In genomic region chr11:1504164-1504563, GRCh38 we compare ENCODE assay signal across 29 cellular contexts. TPM values are rescaled to one million over a fixed set of nuclear protein-coding genes. Genes with fewer than 3 reads are reported as not detected.
DNase-seq lines count a peak whose midpoint lies in the region; ATAC-seq and TF ChIP-seq lines count a peak whose summit lies in the region.
"Had no signal": no experiment of that assay in that cellular context is flagged by ENCODE, and none has a peak within 500 bp of the region (broad histone marks: within the 10 kb centered on the region; RNA-seq: fewer than 3 reads in every experiment).

No MANE protein-coding gene starts in this region.

- H3K27ac ChIP-seq in coronary artery (peak overlapping the region; percentile 44 to 93), osteoblast (ENCODE audit: low read depth, low read length) (no peak overlapping the region), transverse colon (peak overlapping the region in 3 of 4 donors; percentile 34 to 66 (median 44))
- H3K27ac ChIP-seq: 22Rv1, vagina, WERI-Rb-1 had no signal

- in situ Hi-C loops in transverse colon (cut with MboI; ENCODE audit: low pct_ligation_motif_present in 1 of 4, low pct_unique_long_range_greater_than_20kb in 1 of 4, low sequenced_read_pairs in 3 of 4), result loop anchor here in 3 of 4 donors (25.0 kb wide), 3 partner anchors 217 to 617 kb away; partner anchors contain the start of gene MUC5B (in 2 of the 3)

- no peak for TF ChIP-seq EP300 in transverse colon (IDR thresholded peaks at IDR 0.05; ENCODE audit: low read depth)

- intact Hi-C loops in Right ventricle myocardium inferior (cut with DNase I), result no loop called here
- intact Hi-C loops in cardiac septum (cut with DNase I), result no loop called here
- intact Hi-C loops in transverse colon (cut with DNase I; ENCODE audit: low total_unique reads), result no loop called here

- H3K27me3 ChIP-seq in osteoblast (ENCODE audit: insufficient read depth, low read length) (no peaks in the 10 kb centered on the region), transverse colon (no peaks in the 10 kb centered on the region)
- H3K27me3 ChIP-seq: adrenal gland, spleen, vagina had no signal

- H3K4me1 ChIP-seq in osteoblast (ENCODE audit: insufficient read depth, low read length) (peaks cover 6% of the 10 kb centered on the region), transverse colon (peaks cover 16 to 45% (median 27%) of the 10 kb centered on the region in 4 donors)

- no peak for TF ChIP-seq POLR2A in transverse colon (IDR thresholded peaks at IDR 0.05)

- no peak overlapping the region for H3K4me2 ChIP-seq in osteoblast (ENCODE audit: insufficient read depth, low read length)

- H3K9me3 ChIP-seq in osteoblast (ENCODE audit: low read depth, low read length) (no peaks in the 10 kb centered on the region), transverse colon (no peaks in the 10 kb centered on the region)
- H3K9me3 ChIP-seq: adrenal gland, spleen, vagina had no signal

- DNase-seq in Right ventricle myocardium inferior (ENCODE audit: missing footprints) (peak; percentile 60), cardiac septum (ENCODE audit: low spot score) (no peak), coronary artery (ENCODE audit: low spot score) (no peak), osteoblast (ENCODE audit: insufficient read length, low spot score, missing footprints) (peak; percentile 31), transverse colon (no peak), EL (no peak), NCI-H128 (lab: John Stamatoyannopoulos, UW; ENCODE audit: unreplicated experiment) (no peak)
- DNase-seq: activated CD4-positive, alpha-beta T cell treated with anti-CD3 and anti-CD28 coated beads for 48 hours; activated naive CD4-positive, alpha-beta T cell treated with Interleukin-2 at 50 U/mL for 16 hours; activated T-cell treated with anti-CD3 and anti-CD28 coated beads, Interleukin-2, amount 50 U/mL, for 48 hours; CD4-positive, alpha-beta T cell; dermis blood vessel endothelial cell; HFFc6; Kasumi-1; natural killer cell; NCI-H1048; NCI-H187 treated with DMSO at 0.1 percent for 48 hours; NCI-H2227 treated with DMSO at 0.1 percent for 48 hours; NCI-H526 treated with DMSO at 0.1 percent for 48 hours; SHP77 treated with DMSO at 0.1 percent for 48 hours; spleen; stimulated activated CD4-positive, alpha-beta T cell treated with anti-CD3 and anti-CD28 coated beads, Interleukin-2, amount 100 ng/mL, for 48 hours; WERI-Rb-1 had no signal

- no peak for ATAC-seq in Right ventricle myocardium inferior
- ATAC-seq in HG02981 (IDR thresholded peaks at IDR 0.05; ENCODE audit: unreplicated experiment), result no peak
- ATAC-seq: GM12878; natural killer cell; stimulated activated memory B cell treated with anti-CD40 and anti-IgM and Interleukin-4, amounts not matched to agents 10 μg/mL and 1 μg/mL and 100 μg/mL, for 72 hours had no signal

- H2AFZ ChIP-seq in osteoblast (ENCODE audit: low read length), result no peak overlapping the region

- H4K20me1 ChIP-seq in osteoblast (ENCODE audit: insufficient read depth, low read length), result peaks cover 85% of the 10 kb centered on the region

- peak overlapping the region; percentile 34 for H3K4me3 ChIP-seq in coronary artery
- no peak overlapping the region for H3K4me3 ChIP-seq in osteoblast (ENCODE audit: insufficient read depth, low read length)
- no peak overlapping the region for H3K4me3 ChIP-seq in transverse colon
- H3K4me3 ChIP-seq: adrenal gland, GM12878, spleen, vagina had no signal

- H3K36me3 ChIP-seq in osteoblast (ENCODE audit: insufficient read depth, low read length) (no peaks in the 10 kb centered on the region), transverse colon (no peaks in the 10 kb centered on the region)
- H3K36me3 ChIP-seq: adrenal gland, vagina, WERI-Rb-1 had no signal

- WGBS in transverse colon (ENCODE audit: low coverage in 1 of 2), 2 donors, result 80% methylated on average over 9 of the region's 9 CpGs; no CpG with 5 or more reads in 1 of the 2 donors

- peaks cover 89% of the 10 kb centered on the region for H3K79me2 ChIP-seq in osteoblast (ENCODE audit: insufficient read depth, low read length)

- TF ChIP-seq CTCF in coronary artery (IDR thresholded peaks at IDR 0.05) (no peak), osteoblast (IDR thresholded peaks at IDR 0.05; ENCODE audit: extremely low read depth, low read depth, low read length) (no peak), transverse colon (IDR thresholded peaks at IDR 0.05) (no peak)

RNA-seq across cellular contexts. Expression of gene MOB2, which starts 17.6 kb away (rescaled TPM):
- total RNA-seq in Right ventricle myocardium inferior, result 48.7 TPM
- total RNA-seq in cardiac septum, result 48.5 TPM
- total RNA-seq in osteoblast, result 28.2 and 29.8 TPM in 2 replicates
- total RNA-seq in transverse colon, result 10 to 100 TPM; 22.8 to 56.7 (median 42.4) TPM

Comparison
In these comparisons a context has a peak if more than half of its experiments do, and no peak if none do; other contexts are left out.
1. DNase-seq: peak in Right ventricle myocardium inferior (single experiment) and osteoblast (single experiment); none in cardiac septum (single experiment), coronary artery (single experiment), transverse colon (single experiment), EL (single experiment) and NCI-H128 (single experiment).